1 cellular context compared by ENCODE assay signal in genomic region chr18:3162181-3162580, GRCh38.
TF ChIP-seq lines count a peak whose summit lies in the region.

No MANE protein-coding gene starts in this region.

TF ChIP-seq in H1, 55 proteins besides CTCF, POLR2A, EP300 and RAD21:
- TF ChIP-seq BCL11A (IDR thresholded peaks at IDR 0.05; ENCODE audit: low read depth in 2 of 2, low read length in 2 of 2) (no peak), RNF2 (IDR thresholded peaks at IDR 0.05; ENCODE audit: borderline replicate concordance, low read depth, low read length, missing control alignments, poor library complexity, severe bottlenecking) (no peak), ZNF274 (IDR thresholded peaks at IDR 0.05; ENCODE audit: borderline replicate concordance, extremely low read depth, low read length) (no peak), SP1 (IDR thresholded peaks at IDR 0.05; ENCODE audit: low read depth, low read length) (no peak), CHD2 (IDR thresholded peaks at IDR 0.05; ENCODE audit: low read length) (no peak), EZH2 (IDR thresholded peaks at IDR 0.05; ENCODE audit: low read depth, low read length, severe bottlenecking) (no peak), HDAC2 (IDR thresholded peaks at IDR 0.05; ENCODE audit: borderline replicate concordance in 1 of 2, low read depth in 2 of 2, low read length in 2 of 2) (no peak), CTBP2 (IDR thresholded peaks at IDR 0.05; ENCODE audit: borderline replicate concordance, insufficient read depth, insufficient read length, low read length) (no peak), TCF12 (IDR thresholded peaks at IDR 0.05; ENCODE audit: low read depth, low read length) (no peak), RFX5 (IDR thresholded peaks at IDR 0.05; ENCODE audit: borderline replicate concordance, low read depth, low read length) (no peak), POLR2AphosphoS5 (IDR thresholded peaks at IDR 0.05; ENCODE audit: low read depth, low read length) (no peak), BACH1 (IDR thresholded peaks at IDR 0.05; ENCODE audit: low read length) (no peak), KDM1A (IDR thresholded peaks at IDR 0.05; ENCODE audit: borderline replicate concordance, low read length) (no peak)
- TF ChIP-seq, protein P1, sequence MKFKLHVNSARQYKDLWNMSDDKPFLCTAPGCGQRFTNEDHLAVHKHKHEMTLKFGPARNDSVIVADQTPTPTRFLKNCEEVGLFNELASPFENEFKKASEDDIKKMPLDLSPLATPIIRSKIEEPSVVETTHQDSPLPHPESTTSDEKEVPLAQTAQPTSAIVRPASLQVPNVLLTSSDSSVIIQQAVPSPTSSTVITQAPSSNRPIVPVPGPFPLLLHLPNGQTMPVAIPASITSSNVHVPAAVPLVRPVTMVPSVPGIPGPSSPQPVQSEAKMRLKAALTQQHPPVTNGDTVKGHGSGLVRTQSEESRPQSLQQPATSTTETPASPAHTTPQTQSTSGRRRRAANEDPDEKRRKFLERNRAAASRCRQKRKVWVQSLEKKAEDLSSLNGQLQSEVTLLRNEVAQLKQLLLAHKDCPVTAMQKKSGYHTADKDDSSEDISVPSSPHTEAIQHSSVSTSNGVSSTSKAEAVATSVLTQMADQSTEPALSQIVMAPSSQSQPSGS (IDR thresholded peaks at IDR 0.05; ENCODE audit: low read length): no peak
TF ChIP-seq in H1: peak in this region for 0.
